9 cellular contexts compared by ENCODE assay signal in the genomic region with DNA sequence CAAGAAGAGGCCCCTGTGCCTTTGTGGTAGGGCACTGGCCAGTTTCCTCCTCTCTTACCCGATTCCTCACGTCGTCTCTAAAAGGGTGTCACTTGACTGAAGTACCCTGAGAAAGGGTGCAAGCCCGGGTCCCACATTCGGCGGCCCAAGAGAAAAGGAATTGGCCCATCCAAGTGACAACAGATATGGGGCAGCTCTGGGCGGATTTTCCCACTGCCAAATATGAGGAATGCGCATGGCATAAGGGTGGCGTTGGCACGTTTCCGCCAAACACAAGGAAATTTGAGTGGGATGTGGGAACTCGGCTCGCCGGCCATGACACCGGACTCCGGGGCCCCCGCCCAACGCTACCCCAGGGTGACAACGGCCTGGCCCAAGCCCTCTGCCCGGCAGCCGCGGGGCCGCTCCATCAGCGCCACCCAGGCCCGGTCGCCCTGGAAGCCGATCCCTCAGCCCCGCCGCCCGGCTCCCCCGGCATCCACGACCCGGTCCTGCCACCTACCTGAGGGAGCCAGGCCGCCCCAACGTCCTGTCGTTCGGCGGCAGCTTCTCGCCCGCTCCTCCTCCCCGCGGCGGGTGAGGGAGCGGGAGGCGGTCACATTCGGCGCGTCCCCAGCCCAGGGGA. TPM values are rescaled to one million over a fixed set of nuclear protein-coding genes. Genes with fewer than 3 reads are reported as not detected.
DNase-seq lines count a peak whose midpoint lies in the region; ATAC-seq, FAIRE-seq and TF ChIP-seq lines count a peak whose summit lies in the region.
"Had no signal": no experiment of that assay in that cellular context is flagged by ENCODE, and none has a peak within 500 bp of the region (broad histone marks: within the 10 kb centered on the region; RNA-seq: fewer than 3 reads in every experiment).

No MANE protein-coding gene starts in this region.

- peak overlapping the region; percentile 100 for H2AK5ac ChIP-seq in neuronal stem cell (ENCODE audit: low read depth, low read length)

- peaks cover 24% of the 10 kb centered on the region for H3K4me1 Mint-ChIP-seq in activated T-helper 17 cell treated with anti-CD3 and anti-CD28 coated beads, Interleukin-2, amount 50 U/mL, for 72 hours

- peaks cover 5% of the 10 kb centered on the region for H3K79me1 ChIP-seq in neuronal stem cell (ENCODE audit: low read depth, low read length)

- FAIRE-seq in frontal cortex (lab: Jason Lieb, UNC) = no peak
- FAIRE-seq: islet of Langerhans had no signal

- peaks cover 0 to 6% of the 10 kb centered on the region in 2 donors for H3K36me3 ChIP-seq in neuronal stem cell (replicated peaks in 1 of 2; ENCODE audit: control insufficient read depth in 2 of 2, insufficient read depth in 2 of 2, low read length in 2 of 2)
- H3K36me3 ChIP-seq in uterus = no peaks in the 10 kb centered on the region

- peak overlapping the region; percentile 91 for H2AFZ ChIP-seq in neuronal stem cell (ENCODE audit: low read length)

- peak overlapping the region; percentile 94 for H3K4me3 Mint-ChIP-seq in activated T-helper 17 cell treated with anti-CD3 and anti-CD28 coated beads, Interleukin-2, amount 50 U/mL, for 72 hours

- intact Hi-C loops in uterus (cut with DNase I; ENCODE audit: low total_unique reads) = no loop called here

- H3K36me3 Mint-ChIP-seq in activated T-helper 17 cell treated with anti-CD3 and anti-CD28 coated beads, Interleukin-2, amount 50 U/mL, for 72 hours (ENCODE audit: low read depth) = peaks cover 29% of the 10 kb centered on the region

- no peaks in the 10 kb centered on the region for H3K4me1 ChIP-seq in neuronal stem cell (ENCODE audit: control insufficient read depth in 2 of 2, insufficient read depth in 1 of 2, low read depth in 1 of 2, low read length in 2 of 2)
- peaks cover 0 to 4% of the 10 kb centered on the region in 2 donors for H3K4me1 ChIP-seq in uterus

- H3K18ac ChIP-seq in neuronal stem cell (ENCODE audit: low read length) = peak overlapping the region; percentile 100

- H3K23ac ChIP-seq in neuronal stem cell (ENCODE audit: low read depth, low read length, poor library complexity) = peak overlapping the region; percentile 99

- H2BK15ac ChIP-seq in neuronal stem cell (ENCODE audit: low read length) = peak overlapping the region; percentile 91

- H2BK12ac ChIP-seq in neuronal stem cell (ENCODE audit: low read length) = no peak overlapping the region

- H3K9me3 Mint-ChIP-seq in activated T-helper 17 cell treated with anti-CD3 and anti-CD28 coated beads, Interleukin-2, amount 50 U/mL, for 72 hours = no peaks in the 10 kb centered on the region

- peak overlapping the region; percentile 92 for H4K8ac ChIP-seq in neuronal stem cell (ENCODE audit: low read depth, low read length)

- H3K14ac ChIP-seq in neuronal stem cell (ENCODE audit: low read length) = peak overlapping the region; percentile 99

- peak overlapping the region; percentile 96 for H3K27ac Mint-ChIP-seq in activated T-helper 17 cell treated with anti-CD3 and anti-CD28 coated beads, Interleukin-2, amount 50 U/mL, for 72 hours

- no peak overlapping the region for H4K91ac ChIP-seq in neuronal stem cell (ENCODE audit: low read depth, low read length, poor library complexity)

- no peak for TF ChIP-seq CTCF in uterus (IDR thresholded peaks at IDR 0.05)

- H3K27me3 Mint-ChIP-seq in activated T-helper 17 cell treated with anti-CD3 and anti-CD28 coated beads, Interleukin-2, amount 50 U/mL, for 72 hours = no peaks in the 10 kb centered on the region

- H3K4me2 ChIP-seq in neuronal stem cell (ENCODE audit: insufficient read depth, low read length, poor library complexity, severe bottlenecking) = peak overlapping the region; percentile 75

- TF ChIP-seq POLR2A in uterus (IDR thresholded peaks at IDR 0.05) = no peak

- DNase-seq in Jurkat, Clone E6-1 (ENCODE audit: low read depth, low spot score) = no peak
- DNase-seq in frontal cortex (ENCODE audit: low spot score in 2 of 2) (peak; percentile 26 to 27), neuronal stem cell (ENCODE audit: low spot score) (no peak), uterus (peak in 1 of 2 donors; percentile 47), NCI-H1105 (lab: John Stamatoyannopoulos, UW) (no peak)

- ATAC-seq in GM21576 (IDR thresholded peaks at IDR 0.05; ENCODE audit: unreplicated experiment) = peak; percentile 23
- ATAC-seq in activated T-helper 17 cell treated with anti-CD3 and anti-CD28 coated beads, Interleukin-2, amount 50 U/mL, for 72 hours (replicated peaks) = peak; percentile 55

- H2BK120ac ChIP-seq in neuronal stem cell (ENCODE audit: low read depth, low read length) = peak overlapping the region; percentile 96

- H3K27me3 ChIP-seq in neuronal stem cell (ENCODE audit: control insufficient read depth in 3 of 3, insufficient read depth in 3 of 3, low read depth in 1 of 3, low read length in 3 of 3) (no peaks in the 10 kb centered on the region), uterus (no peaks in the 10 kb centered on the region)

- H2BK5ac ChIP-seq in neuronal stem cell (ENCODE audit: low read length) = peak overlapping the region; percentile 100

- no CpG with 5 or more reads among the region's 48 CpGs for WGBS in neuronal stem cell (ENCODE audit: extremely low coverage in 2 of 2, insufficient read length in 2 of 2, insufficient replicate concordance in 1 of 2), 2 donors

- H3K4ac ChIP-seq in neuronal stem cell (ENCODE audit: low read length) = peak overlapping the region; percentile 99

- H3K9ac ChIP-seq in neuronal stem cell (ENCODE audit: low read depth, low read length, poor library complexity) = peak overlapping the region; percentile 98

- H3K4me3 ChIP-seq in GM08714 (ENCODE audit: low read length) (peak overlapping the region; percentile 79), neuronal stem cell (ENCODE audit: low read length in 2 of 2) (peak overlapping the region; percentile 100), uterus (peak overlapping the region; percentile 71 to 100)
- peak overlapping the region; percentile 67 for H3K4me3 ChIP-seq in Jurkat, Clone E6-1 (ENCODE audit: low read length)

- H3K9me3 ChIP-seq in neuronal stem cell (replicated peaks in 1 of 2; ENCODE audit: control insufficient read depth in 2 of 2, insufficient read depth in 1 of 2, low read depth in 1 of 2, low read length in 2 of 2) = no peaks in the 10 kb centered on the region
- H3K9me3 ChIP-seq in uterus = no peaks in the 10 kb centered on the region

- peak overlapping the region; percentile 98 for H3K27ac ChIP-seq in neuronal stem cell (replicated peaks; ENCODE audit: low read length)
- H3K27ac ChIP-seq in uterus = peak overlapping the region; percentile 100

RNA-seq across cellular contexts. Expression of a gene that starts 0.5 kb away (rescaled TPM):
- 73.8 TPM for polyA plus RNA-seq in Jurkat, Clone E6-1 (2012; ENCODE audit: insufficient read depth, insufficient read length)
- total RNA-seq in activated T-helper 17 cell treated with anti-CD3 and anti-CD28 coated beads, Interleukin-2, amount 50 U/mL, for 72 hours = 10 to 100 TPM; 91.5 to 97.3 TPM
- total RNA-seq in frontal cortex = 199 TPM
- 74.1 TPM for polyA plus RNA-seq in neuronal stem cell (2013, experiment 1 of 2)
- 73.6 TPM for polyA plus RNA-seq in neuronal stem cell (2013, experiment 2 of 2)
- total RNA-seq in uterus = 100 to 1,000 TPM in 2 of 4 donors, 10 to 100 TPM in 2; 74.5 to 123 (median 110) TPM

Comparison
In these comparisons a context has a peak if more than half of its experiments do, and no peak if none do; other contexts are left out.
1. DNase-seq: peak in frontal cortex (2 of 2); none in Jurkat, Clone E6-1 (single experiment), neuronal stem cell (single experiment) and NCI-H1105 (single experiment).
2. Peak in every context shown above with its lines, with median percentiles within 50 percentile points of each other: H3K4me3 ChIP-seq.